In the genomic region with DNA sequence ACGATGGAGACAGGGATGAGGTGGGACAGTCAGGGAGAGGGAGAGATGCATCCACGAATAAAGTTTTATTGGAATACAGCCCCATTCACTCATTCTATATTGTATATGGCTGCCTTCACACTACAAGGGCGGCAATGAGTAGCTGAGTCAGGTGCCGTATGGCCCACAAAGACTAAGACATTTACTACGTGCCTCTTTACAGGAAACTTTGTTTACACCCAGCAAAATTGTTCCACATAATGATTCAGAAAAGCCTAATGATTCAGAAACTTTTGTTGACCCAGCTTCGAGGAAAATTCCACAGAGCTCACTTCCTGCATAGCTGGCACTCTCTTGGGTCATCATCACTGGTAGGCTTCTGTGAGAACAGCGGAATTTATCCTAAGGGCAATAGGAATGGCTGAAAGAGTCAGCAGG, we compare ENCODE assay signal across 27 cellular contexts.
"Had no signal": no experiment of that assay in that cellular context is flagged by ENCODE, and none has a peak within 500 bp of the region (broad histone marks: within the 10 kb centered on the region; RNA-seq: fewer than 3 reads in every experiment).

No MANE protein-coding gene starts in this region.

- DNase-seq: activated CD4-positive, alpha-beta T cell treated with anti-CD3 and anti-CD28 coated beads for 1 hour; activated CD4-positive, alpha-beta T cell treated with anti-CD3 and anti-CD28 coated beads, Interleukin-2, amount 50 U/mL, for 1 hour; activated CD8-positive, alpha-beta T cell treated with anti-CD3 and anti-CD28 coated beads for 36 hours; activated gamma-delta T cell treated with Interleukin-2 at 50 U/mL for 16 hours; activated naive CD4-positive, alpha-beta T cell treated with anti-CD3 and anti-CD28 coated beads, Interleukin-2, amount 50 U/mL, for 16 hours; activated T-cell treated with anti-CD3 and anti-CD28 coated beads, Interleukin-2, amount 50 U/mL, for 4 hours; amniotic stem cell; brain microvascular endothelial cell; central memory CD4-positive, alpha-beta T cell; foreskin keratinocyte; heart left ventricle; hypothalamus; left ventricle myocardium inferior; mesendoderm; natural killer cell; stimulated activated CD4-positive, alpha-beta T cell treated with anti-CD3 and anti-CD28 coated beads, Interleukin-15, amount 100 ng/mL, for 24 hours; stimulated activated CD4-positive, alpha-beta T cell treated with anti-CD3 and anti-CD28 coated beads, Interleukin-2, amount 100 ng/mL, for 24 hours; stimulated activated naive B cell treated with anti-CD40 and anti-IgM and Interleukin-4, amounts not matched to agents 10 μg/mL and 1 μg/mL and 100 μg/mL, for 72 hours; stomach; T1000; thyroid gland; upper lobe of right lung; WERI-Rb-1 had no signal

- H3K27ac ChIP-seq: brain microvascular endothelial cell, foreskin keratinocyte, heart left ventricle, left ventricle myocardium inferior, neural progenitor cell, right atrium auricular region, stomach, thyroid gland, upper lobe of right lung, WERI-Rb-1 had no signal

- H3K4me2 ChIP-seq: neural progenitor cell had no signal

- H3K9ac ChIP-seq: neural progenitor cell had no signal

- H3K27me3 ChIP-seq: brain microvascular endothelial cell, foreskin keratinocyte, heart left ventricle, neural progenitor cell, right atrium auricular region, stomach, thyroid gland, upper lobe of right lung had no signal

- H3K4me1 ChIP-seq: foreskin keratinocyte, heart left ventricle, left ventricle myocardium inferior, neural progenitor cell, right atrium auricular region, stomach, thyroid gland, upper lobe of right lung had no signal

- H3K4me3 ChIP-seq: heart left ventricle, left ventricle myocardium inferior, lung, neural progenitor cell, right atrium auricular region, stomach, thyroid gland, upper lobe of right lung had no signal

- FAIRE-seq: astrocyte had no signal

- H2AFZ ChIP-seq: neural progenitor cell had no signal

- H3K36me3 ChIP-seq: brain microvascular endothelial cell, heart left ventricle, left ventricle myocardium inferior, neural progenitor cell, right atrium auricular region, stomach, thyroid gland, upper lobe of right lung, WERI-Rb-1 had no signal

- H3K9me3 ChIP-seq: thyroid gland had no signal
